17 cellular contexts compared by ENCODE assay signal in genomic region chr1:76786232-76786631, GRCh38.
DNase-seq lines count a peak whose midpoint lies in the region; ATAC-seq and TF ChIP-seq lines count a peak whose summit lies in the region.
"Had no signal": no experiment of that assay in that cellular context is flagged by ENCODE, and none has a peak within 500 bp of the region (broad histone marks: within the 10 kb centered on the region; RNA-seq: fewer than 3 reads in every experiment).

No MANE protein-coding gene starts in this region.

- H3K9me3 ChIP-seq in tibial nerve (peaks cover 0 to 13% (median 0%) of the 10 kb centered on the region in 4 donors), thyroid gland (no peaks in the 10 kb centered on the region)
- H3K9me3 ChIP-seq: MG63, Peyer's patch had no signal

- no peak overlapping the region for H3K4me3 ChIP-seq in fibroblast of villous mesenchyme (ENCODE audit: low read depth, low read length)
- H3K4me3 ChIP-seq in tibial nerve, result no peak overlapping the region
- no peak overlapping the region for H3K4me3 ChIP-seq in thyroid gland (replicated peaks in 1 of 3)
- H3K4me3 ChIP-seq: MG63, Peyer's patch had no signal

- H3K4me1 ChIP-seq in tibial nerve (no peaks in the 10 kb centered on the region), thyroid gland (no peaks in the 10 kb centered on the region)
- H3K4me1 ChIP-seq: Peyer's patch had no signal

- H3K27me3 ChIP-seq in tibial nerve, result no peaks in the 10 kb centered on the region
- no peaks in the 10 kb centered on the region for H3K27me3 ChIP-seq in thyroid gland
- H3K27me3 ChIP-seq: MG63, Peyer's patch had no signal

- H3K27ac ChIP-seq in tibial nerve (peak overlapping the region in 2 of 4 donors; percentile 53 to 71), thyroid gland (no peak overlapping the region)
- H3K27ac ChIP-seq: C4-2B, KMS-11, Peyer's patch had no signal

- TF ChIP-seq POLR2A in tibial nerve (IDR thresholded peaks at IDR 0.05), result no peak
- no peak for TF ChIP-seq POLR2A in thyroid gland (IDR thresholded peaks at IDR 0.05)

- peak; percentile 20 to 28 for TF ChIP-seq EP300 in tibial nerve (IDR thresholded peaks at IDR 0.05)

- in situ Hi-C loops in SK-MEL-5 (cut with HindIII; ENCODE audit: low pct_unique_long_range_greater_than_20kb, low sequenced_read_pairs) (no loop called here), ACHN (cut with HindIII; ENCODE audit: low pct_ligation_motif_present, low pct_unique_long_range_greater_than_20kb, low sequenced_read_pairs) (no loop called here)

- ATAC-seq in GM18861 (IDR thresholded peaks at IDR 0.05; ENCODE audit: unreplicated experiment), result no peak
- ATAC-seq: HepG2 had no signal

- H3K36me3 ChIP-seq in tibial nerve (no peaks in the 10 kb centered on the region), thyroid gland (no peaks in the 10 kb centered on the region)
- H3K36me3 ChIP-seq: MG63, Peyer's patch had no signal

- DNase-seq in GM04504 (ENCODE audit: low read depth) (peak; percentile 24), SK-MEL-5 (ENCODE audit: low read depth, low spot score) (peak; percentile 35), fibroblast of villous mesenchyme (ENCODE audit: low read depth) (peak; percentile 71), tibial nerve (ENCODE audit: low spot score in 2 of 2) (no peak), ACHN (no peak), thyroid gland (no peak)
- DNase-seq: COR-L47, MG63, NCI-H1092 treated with DMSO at 0.1 percent for 48 hours, NCI-H187, Peyer's patch, SHP77 treated with DMSO at 0.1 percent for 48 hours, SW 1271 had no signal

- TF ChIP-seq CTCF in fibroblast of villous mesenchyme (IDR thresholded peaks at IDR 0.05; ENCODE audit: insufficient read depth, low read depth, low read length) (no peak), tibial nerve (IDR thresholded peaks at IDR 0.05) (no peak), thyroid gland (IDR thresholded peaks at IDR 0.05) (no peak)

- intact Hi-C loops in thyroid gland (cut with DNase I), result no loop called here

Comparison
In these comparisons a context has a peak if more than half of its experiments do, and no peak if none do; other contexts are left out.
1. DNase-seq: peak in GM04504 (single experiment), SK-MEL-5 (single experiment) and fibroblast of villous mesenchyme (single experiment); none in tibial nerve (0 of 2), ACHN (single experiment) and thyroid gland (0 of 2).